Comparison of ENCODE assay signal across 8 cellular contexts in the genomic region with DNA sequence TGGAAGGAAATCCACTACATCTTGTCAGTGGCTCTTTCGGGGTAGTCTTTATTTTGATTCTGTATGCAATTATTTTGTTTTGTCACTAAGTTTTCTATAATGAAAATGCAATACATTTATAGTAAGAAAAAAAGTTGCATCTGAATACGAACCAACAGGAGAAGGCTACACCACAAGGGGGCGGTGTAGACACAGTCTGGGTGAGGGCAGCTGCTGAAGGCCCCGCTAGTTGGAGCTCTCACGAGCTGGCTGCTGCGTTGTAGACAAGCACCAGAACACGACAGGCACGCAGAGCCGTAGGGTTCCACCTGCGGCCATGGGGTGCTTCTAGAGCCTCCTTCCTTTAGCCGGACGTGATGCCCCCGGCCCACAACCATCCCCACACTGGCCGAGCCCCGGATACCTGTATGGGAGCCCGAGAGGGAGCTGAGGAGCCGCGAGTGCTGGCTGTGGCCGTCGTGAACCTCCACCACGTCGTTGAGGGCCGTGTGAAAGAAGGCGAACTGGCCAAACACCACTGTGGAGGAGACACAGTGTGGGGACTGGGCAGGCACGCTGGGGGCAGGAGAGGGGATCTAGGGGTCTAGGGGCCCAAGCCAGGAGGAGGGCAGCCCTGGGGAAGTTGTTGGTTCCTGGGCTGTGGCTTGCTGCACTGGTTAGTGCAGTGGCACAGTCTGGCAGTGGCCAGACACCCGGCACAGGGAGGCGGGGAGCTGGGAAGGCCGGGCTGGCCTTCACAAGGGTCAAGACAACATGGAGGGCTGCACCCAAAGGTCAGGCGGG.
DNase-seq lines count a peak whose midpoint lies in the region; ATAC-seq lines count a peak whose summit lies in the region.

No MANE protein-coding gene starts in this region.

- ATAC-seq in HG03097 (IDR thresholded peaks at IDR 0.05; ENCODE audit: low FRiP score, unreplicated experiment) (peak; percentile 56), left colon (peak; percentile 93), GM18858 (IDR thresholded peaks at IDR 0.05; ENCODE audit: unreplicated experiment) (no peak)

- DNase-seq in DMS79 (lab: John Stamatoyannopoulos, UW) (peak; percentile 83), NCI-H446 treated with DMSO at 0.1 percent for 48 hours (lab: John Stamatoyannopoulos, UW) (peak; percentile 42), cerebellar nuclear complex (lab: John Stamatoyannopoulos, UW) (peak; percentile 7 to 41), left colon (peak; percentile 76 to 94)
- DNase-seq in activated CD4-positive, alpha-beta T cell treated with anti-CD3 and anti-CD28 coated beads for 1 hour, result peak; percentile 70
- DNase-seq in stimulated activated CD4-positive, alpha-beta T cell treated with anti-CD3 and anti-CD28 coated beads, Interleukin-2, amount 100 ng/mL, for 48 hours, result peak; percentile 91 to 92

- intact Hi-C loops in left colon (cut with DNase I, micrococcal nuclease), result no loop called here

Comparison
In these comparisons a context has a peak if more than half of its experiments do, and no peak if none do; other contexts are left out.
1. DNase-seq: peak in every context shown above with its lines; median percentile 92 in stimulated activated CD4-positive, alpha-beta T cell treated with anti-CD3 and anti-CD28 coated beads, Interleukin-2, amount 100 ng/mL, for 48 hours; 85 in left colon; 83 in DMS79; 70 in activated CD4-positive, alpha-beta T cell treated with anti-CD3 and anti-CD28 coated beads for 1 hour; 42 in NCI-H446 treated with DMSO at 0.1 percent for 48 hours; 24 in cerebellar nuclear complex.